Comparison of ENCODE assay signal across 8 cellular contexts in the genomic region with DNA sequence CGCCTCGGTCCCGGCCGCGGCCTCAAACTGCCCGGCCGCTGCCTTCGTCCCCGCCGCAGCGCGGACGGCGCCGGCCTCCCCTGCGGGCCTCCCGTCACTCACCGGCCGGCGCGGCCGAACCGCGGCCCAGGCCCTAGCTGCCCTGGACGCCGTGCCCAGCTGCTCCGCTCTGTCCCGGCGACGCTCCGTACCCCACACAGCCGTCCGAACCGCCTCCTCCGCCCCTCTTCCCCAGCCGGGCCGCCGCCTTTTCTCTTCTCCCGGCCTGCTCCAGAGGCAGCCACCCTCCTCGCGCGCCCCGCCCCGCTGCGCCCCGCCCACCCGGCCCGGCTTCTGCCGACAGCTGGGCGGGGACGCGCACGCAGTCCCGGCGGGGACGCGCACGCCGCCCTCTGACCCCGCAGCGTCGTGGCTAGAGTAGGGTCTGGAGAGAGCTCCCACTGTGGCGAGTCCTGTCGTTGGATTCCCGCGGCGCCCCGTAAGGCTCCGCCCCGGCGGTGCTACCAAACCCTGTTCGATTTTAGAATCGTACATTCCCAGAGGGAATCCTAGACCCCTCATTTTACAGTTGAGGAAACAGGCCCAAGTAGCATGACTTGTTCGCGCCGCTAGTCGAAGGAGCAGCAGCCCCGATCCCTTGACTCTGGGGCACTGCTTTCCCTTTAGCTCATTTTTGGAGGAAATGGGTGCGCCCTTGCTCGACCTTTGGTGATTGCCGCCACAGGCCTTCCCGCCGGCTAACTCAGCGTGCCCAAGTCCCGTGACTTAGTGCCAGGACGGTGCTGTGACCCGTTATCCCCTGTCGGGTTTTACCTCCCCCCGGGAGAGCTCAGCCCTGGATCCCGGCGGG. TPM values are rescaled to one million over a fixed set of nuclear protein-coding genes. Genes with fewer than 3 reads are reported as not detected.
DNase-seq lines count a peak whose midpoint lies in the region; ATAC-seq, FAIRE-seq and TF ChIP-seq lines count a peak whose summit lies in the region.

A gene with protein sequence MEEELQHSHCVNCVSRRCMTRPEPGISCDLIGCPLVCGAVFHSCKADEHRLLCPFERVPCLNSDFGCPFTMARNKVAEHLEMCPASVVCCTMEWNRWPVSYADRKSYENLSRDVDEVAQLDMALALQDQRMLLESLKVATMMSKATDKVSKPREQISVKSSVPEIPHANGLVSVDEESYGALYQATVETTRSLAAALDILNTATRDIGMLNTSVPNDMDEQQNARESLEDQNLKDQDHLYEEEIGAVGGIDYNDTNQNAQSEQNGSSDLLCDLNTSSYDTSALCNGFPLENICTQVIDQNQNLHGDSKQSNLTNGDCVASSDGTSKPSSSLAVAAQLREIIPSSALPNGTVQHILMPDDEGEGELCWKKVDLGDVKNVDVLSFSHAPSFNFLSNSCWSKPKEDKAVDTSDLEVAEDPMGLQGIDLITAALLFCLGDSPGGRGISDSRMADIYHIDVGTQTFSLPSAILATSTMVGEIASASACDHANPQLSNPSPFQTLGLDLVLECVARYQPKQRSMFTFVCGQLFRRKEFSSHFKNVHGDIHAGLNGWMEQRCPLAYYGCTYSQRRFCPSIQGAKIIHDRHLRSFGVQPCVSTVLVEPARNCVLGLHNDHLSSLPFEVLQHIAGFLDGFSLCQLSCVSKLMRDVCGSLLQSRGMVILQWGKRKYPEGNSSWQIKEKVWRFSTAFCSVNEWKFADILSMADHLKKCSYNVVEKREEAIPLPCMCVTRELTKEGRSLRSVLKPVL (minus strand): TSS at position 295 of the 850 bp plus-strand sequence. CDS start 8,390 bp downstream, outside the sequence.

- H3K4me3 ChIP-seq in DOHH2 (ENCODE audit: low read length) (peak within 1 kb of the TSS; percentile 96), KMS-11 (IDR thresholded peaks at IDR 0.05; ENCODE audit: insufficient read depth, low read depth, low read length) (no peak within 1 kb of the TSS), fibroblast of pulmonary artery (replicated peaks; ENCODE audit: low read depth, low read length) (peak within 1 kb of the TSS; percentile 84)

- H3K4me1 Mint-ChIP-seq in activated T-helper 2 cell treated with anti-CD3 and anti-CD28 coated beads, Interferon-gamma antibody, Interleukin-2, Interleukin-4, amounts not matched to agents 10 μg/mL and 5 μg/mL and 100 μg/mL, durations not matched to agents 14 hours and 24 hours and 36 hours (ENCODE audit: low read depth) = peaks cover 39% of the 10 kb centered on the region
- peaks cover 38% of the 10 kb centered on the region for H3K4me1 Mint-ChIP-seq in nephron
- peaks cover 60% of the 10 kb centered on the region for H3K4me1 Mint-ChIP-seq in stimulated activated naive CD8-positive, alpha-beta T cell treated with anti-CD3 and anti-CD28 coated beads, Interleukin-15, Interleukin-2, amounts not matched to agents 100 ng/mL and 50 ng/mL, for 24 hours (ENCODE audit: low read depth)

- no peaks in the 10 kb centered on the region for H3F3A ChIP-seq in DOHH2 (ENCODE audit: control insufficient read depth, insufficient read depth)

- H3K27me3 ChIP-seq in DOHH2 (ENCODE audit: control insufficient read depth, low read length) = no peaks in the 10 kb centered on the region
- no peaks in the 10 kb centered on the region for H3K27me3 ChIP-seq in KMS-11 (ENCODE audit: insufficient read depth, low read depth)

- H3K4me1 ChIP-seq in DOHH2 (ENCODE audit: control insufficient read depth, low read length) = peaks cover 44% of the 10 kb centered on the region
- peaks cover 39% of the 10 kb centered on the region for H3K4me1 ChIP-seq in KMS-11 (ENCODE audit: low read depth, poor library complexity, severe bottlenecking)

- peak within 1 kb of the TSS; percentile 89 for H3K27ac Mint-ChIP-seq in activated T-helper 2 cell treated with anti-CD3 and anti-CD28 coated beads, Interferon-gamma antibody, Interleukin-2, Interleukin-4, amounts not matched to agents 10 μg/mL and 5 μg/mL and 100 μg/mL, durations not matched to agents 14 hours and 24 hours and 36 hours
- peak within 1 kb of the TSS; percentile 98 to 99 (median 98) for H3K27ac Mint-ChIP-seq in nephron
- peak within 1 kb of the TSS; percentile 94 for H3K27ac Mint-ChIP-seq in stimulated activated naive CD8-positive, alpha-beta T cell treated with anti-CD3 and anti-CD28 coated beads, Interleukin-15, Interleukin-2, amounts not matched to agents 100 ng/mL and 50 ng/mL, for 24 hours

- TF ChIP-seq CTCF in DOHH2 (IDR thresholded peaks at IDR 0.05; ENCODE audit: low read depth, low read length, poor library complexity, severe bottlenecking) (no peak), KMS-11 (conservative IDR thresholded peaks at IDR 0.05; ENCODE audit: low read depth, low read length) (no peak), fibroblast of pulmonary artery (IDR thresholded peaks at IDR 0.05; ENCODE audit: low read length, missing control alignments) (peak; percentile 7), nephron (IDR thresholded peaks at IDR 0.05; ENCODE audit: unreplicated experiment in 3 of 3) (peak in 2 of 3 experiments; percentile 21 to 27)

- no peaks in the 10 kb centered on the region for H4K20me1 ChIP-seq in DOHH2 (ENCODE audit: control insufficient read depth, insufficient read depth, low read depth, low read length)
- H4K20me1 ChIP-seq in KMS-11 (ENCODE audit: insufficient read depth) = no peaks in the 10 kb centered on the region

- H3K36me3 Mint-ChIP-seq in activated T-helper 2 cell treated with anti-CD3 and anti-CD28 coated beads, Interferon-gamma antibody, Interleukin-2, Interleukin-4, amounts not matched to agents 10 μg/mL and 5 μg/mL and 100 μg/mL, durations not matched to agents 14 hours and 24 hours and 36 hours (ENCODE audit: low read depth) = peaks cover under 1% of the 10 kb centered on the region
- H3K36me3 Mint-ChIP-seq in nephron (ENCODE audit: low read depth) = peaks cover 4% of the 10 kb centered on the region
- peaks cover 4% of the 10 kb centered on the region for H3K36me3 Mint-ChIP-seq in stimulated activated naive CD8-positive, alpha-beta T cell treated with anti-CD3 and anti-CD28 coated beads, Interleukin-15, Interleukin-2, amounts not matched to agents 100 ng/mL and 50 ng/mL, for 24 hours (ENCODE audit: low read depth)

- H3K36me3 ChIP-seq in DOHH2 (ENCODE audit: control insufficient read depth, low read length) (peaks cover 17% of the 10 kb centered on the region), KMS-11 (ENCODE audit: insufficient read depth) (no peaks in the 10 kb centered on the region)

- H3K27ac ChIP-seq in DOHH2 (ENCODE audit: low read depth, low read length) (peak within 1 kb of the TSS; percentile 69), KMS-11 (peak within 1 kb of the TSS; percentile 79)

- H3K9me2 ChIP-seq in DOHH2 (replicated peaks; ENCODE audit: control insufficient read depth, low read length) = no peaks in the 10 kb centered on the region

- FAIRE-seq in RCC 7860 (lab: Jason Lieb, UNC) = no peak

- peak within 1 kb of the TSS; percentile 99 for H2AFZ ChIP-seq in KMS-11 (ENCODE audit: low read depth)

- H3K79me2 ChIP-seq in DOHH2 (ENCODE audit: control insufficient read depth, low read length) (peaks cover 65% of the 10 kb centered on the region), KMS-11 (ENCODE audit: insufficient read depth, low read depth) (peaks cover 42% of the 10 kb centered on the region)

- no peaks in the 10 kb centered on the region for H3K27me3 Mint-ChIP-seq in activated T-helper 2 cell treated with anti-CD3 and anti-CD28 coated beads, Interferon-gamma antibody, Interleukin-2, Interleukin-4, amounts not matched to agents 10 μg/mL and 5 μg/mL and 100 μg/mL, durations not matched to agents 14 hours and 24 hours and 36 hours (ENCODE audit: low read depth)
- H3K27me3 Mint-ChIP-seq in nephron (ENCODE audit: low read depth) = peaks cover 4% of the 10 kb centered on the region
- H3K27me3 Mint-ChIP-seq in stimulated activated naive CD8-positive, alpha-beta T cell treated with anti-CD3 and anti-CD28 coated beads, Interleukin-15, Interleukin-2, amounts not matched to agents 100 ng/mL and 50 ng/mL, for 24 hours = no peaks in the 10 kb centered on the region

- no peaks in the 10 kb centered on the region for H3K9me3 Mint-ChIP-seq in activated T-helper 2 cell treated with anti-CD3 and anti-CD28 coated beads, Interferon-gamma antibody, Interleukin-2, Interleukin-4, amounts not matched to agents 10 μg/mL and 5 μg/mL and 100 μg/mL, durations not matched to agents 14 hours and 24 hours and 36 hours
- H3K9me3 Mint-ChIP-seq in nephron = no peaks in the 10 kb centered on the region
- H3K9me3 Mint-ChIP-seq in stimulated activated naive CD8-positive, alpha-beta T cell treated with anti-CD3 and anti-CD28 coated beads, Interleukin-15, Interleukin-2, amounts not matched to agents 100 ng/mL and 50 ng/mL, for 24 hours = no peaks in the 10 kb centered on the region

- intact Hi-C loops in activated T-helper 2 cell treated with anti-CD3 and anti-CD28 coated beads, Interferon-gamma antibody, Interleukin-2, Interleukin-4, amounts not matched to agents 10 μg/mL and 5 μg/mL and 100 μg/mL, durations not matched to agents 14 hours and 24 hours and 36 hours (cut with micrococcal nuclease) = loop anchor here (1.0 to 10.0 kb wide), 4 partner anchors 22 to 970 kb away; a partner anchor contains a TSS

- H3K9ac ChIP-seq in KMS-11 = peak within 1 kb of the TSS; percentile 75

- H3K4me3 Mint-ChIP-seq in activated T-helper 2 cell treated with anti-CD3 and anti-CD28 coated beads, Interferon-gamma antibody, Interleukin-2, Interleukin-4, amounts not matched to agents 10 μg/mL and 5 μg/mL and 100 μg/mL, durations not matched to agents 14 hours and 24 hours and 36 hours (ENCODE audit: low read depth) = peak within 1 kb of the TSS; percentile 87
- peak within 1 kb of the TSS; percentile 92 to 97 (median 97) for H3K4me3 Mint-ChIP-seq in nephron
- peak within 1 kb of the TSS; percentile 92 for H3K4me3 Mint-ChIP-seq in stimulated activated naive CD8-positive, alpha-beta T cell treated with anti-CD3 and anti-CD28 coated beads, Interleukin-15, Interleukin-2, amounts not matched to agents 100 ng/mL and 50 ng/mL, for 24 hours

- ATAC-seq in GM21786 (IDR thresholded peaks at IDR 0.05; ENCODE audit: unreplicated experiment) = peak; percentile 57

- DNase-seq in RCC 7860 (ENCODE audit: low spot score) (peak; percentile 57), fibroblast of pulmonary artery (ENCODE audit: low read depth) (peak; percentile 89)
- peak; percentile 82 for DNase-seq in activated T-helper 2 cell treated with anti-CD3 and anti-CD28 coated beads, Interferon-gamma antibody, Interleukin-2, Interleukin-4, amounts not matched to agents 10 μg/mL and 5 μg/mL and 100 μg/mL, durations not matched to agents 14 hours and 24 hours and 36 hours (ENCODE audit: low spot score)

- H3K9me3 ChIP-seq in DOHH2 (ENCODE audit: control insufficient read depth, insufficient read depth, low read length) = no peaks in the 10 kb centered on the region

- H3K4me2 ChIP-seq in DOHH2 (ENCODE audit: low read length) = peak within 1 kb of the TSS; percentile 76
- H3K4me2 ChIP-seq in KMS-11 = peak within 1 kb of the TSS; percentile 97

RNA-seq across cellular contexts. Expression of the gene that starts here (rescaled TPM):
- total RNA-seq in activated T-helper 2 cell treated with anti-CD3 and anti-CD28 coated beads, Interferon-gamma antibody, Interleukin-2, Interleukin-4, amounts not matched to agents 10 μg/mL and 5 μg/mL and 100 μg/mL, durations not matched to agents 14 hours and 24 hours and 36 hours = 6.4 and 6.8 TPM in 2 replicates

Comparison
In these comparisons a context has a peak if more than half of its experiments do, and no peak if none do; other contexts are left out.
1. CTCF ChIP-seq: peak in fibroblast of pulmonary artery (single experiment) and nephron (2 of 3); none in DOHH2 (single experiment) and KMS-11 (single experiment).
2. Peak in every context shown above with its lines, with median percentiles within 50 percentile points of each other: DNase-seq, H3K27ac Mint-ChIP-seq and H3K4me3 Mint-ChIP-seq.